Comparison of ENCODE assay signal across 1 cellular context in genomic region chr1:67458663-67459062, GRCh38.
TF ChIP-seq lines count a peak whose summit lies in the region.

No MANE protein-coding gene starts in this region.

TF ChIP-seq in GM23338, 12 proteins besides CTCF, POLR2A, EP300 and RAD21 (continued from another document):
- TF ChIP-seq ZNF462 (CRISPR knock-in tag; IDR thresholded peaks at IDR 0.05): no peak
- TF ChIP-seq CREB1 (CRISPR knock-in tag; IDR thresholded peaks at IDR 0.05; ENCODE audit: low read depth): 0 out of 2 replicates have a peak, but pooled peaks have one; percentile 11
- no peak for TF ChIP-seq ETS1 (IDR thresholded peaks at IDR 0.05)
